14 cellular contexts compared by ENCODE assay signal in the genomic region with DNA sequence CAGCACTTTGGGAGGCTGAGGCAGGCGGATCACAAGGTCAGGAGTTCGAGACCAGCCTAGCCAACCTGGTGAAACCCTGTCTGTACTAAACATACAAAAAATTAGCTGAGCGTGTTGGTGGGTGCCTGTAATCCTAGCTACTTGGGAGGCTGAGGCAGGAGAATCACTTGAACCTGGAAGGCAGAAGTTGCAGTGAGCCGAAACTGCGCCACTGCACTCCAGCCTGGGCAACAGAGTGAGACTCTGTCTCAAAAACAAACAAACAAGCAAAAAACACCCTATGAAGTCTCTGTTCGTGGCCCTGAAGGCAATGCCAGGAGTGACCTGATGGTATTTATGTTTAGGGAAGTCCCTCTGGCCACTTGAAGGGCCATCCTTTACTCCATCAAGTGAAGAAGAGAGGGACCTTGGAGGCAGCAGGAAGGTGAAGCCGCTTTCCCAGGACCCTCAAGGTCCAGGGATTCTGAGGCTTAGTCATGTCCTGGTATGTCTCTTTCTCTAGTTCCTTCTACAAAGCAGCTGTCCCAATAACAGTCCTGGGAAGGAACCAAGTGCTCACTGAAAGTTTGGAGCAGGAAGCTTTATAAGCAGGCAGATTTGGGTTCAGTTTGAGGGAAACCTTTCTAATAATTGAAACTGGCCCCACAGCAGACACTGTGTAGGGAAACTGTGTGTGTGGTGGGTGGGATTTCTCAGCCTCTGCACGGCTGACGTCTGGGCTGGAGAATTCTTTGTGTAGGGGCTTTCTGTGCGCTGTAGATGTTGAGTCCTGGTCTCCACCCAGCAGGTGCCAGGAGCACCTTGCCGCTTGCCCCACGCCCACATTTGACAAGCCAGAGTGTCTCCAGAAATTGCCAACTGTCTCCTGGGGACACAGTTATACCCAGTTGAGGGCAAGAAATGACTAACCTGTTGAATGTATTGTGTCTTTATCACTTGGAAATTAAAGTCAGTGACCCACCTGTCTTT. TPM values are rescaled to one million over a fixed set of nuclear protein-coding genes. Genes with fewer than 3 reads are reported as not detected.
DNase-seq lines count a peak whose midpoint lies in the region; ATAC-seq and TF ChIP-seq lines count a peak whose summit lies in the region.
"Had no signal": no experiment of that assay in that cellular context is flagged by ENCODE, and none has a peak within 500 bp of the region (broad histone marks: within the 10 kb centered on the region; RNA-seq: fewer than 3 reads in every experiment).

No MANE protein-coding gene starts in this region.

- peaks cover 13% of the 10 kb centered on the region for H3K36me3 ChIP-seq in BLaER1
- no peaks in the 10 kb centered on the region for H3K36me3 ChIP-seq in H7 (replicated peaks; ENCODE audit: control insufficient read depth, insufficient read depth, low read length)
- H3K36me3 ChIP-seq in endodermal cell (ENCODE audit: control insufficient read depth, insufficient read depth, low read length), result no peaks in the 10 kb centered on the region
- H3K36me3 ChIP-seq: gastrocnemius medialis had no signal

- H3K9me3 Mint-ChIP-seq in endodermal cell, result peaks cover 4% of the 10 kb centered on the region
- peaks cover 0 to 11% (median 2%) of the 10 kb centered on the region in 9 donors for H3K9me3 Mint-ChIP-seq in naive thymus-derived CD8-positive, alpha-beta T cell

- DNase-seq in H7 (peak; percentile 24), endodermal cell (peak; percentile 10), NK-92 (lab: John Stamatoyannopoulos, UW; ENCODE audit: unreplicated experiment) (no peak), KBM-7 (no peak)
- no peak for DNase-seq in naive thymus-derived CD8-positive, alpha-beta T cell
- DNase-seq in activated CD4-positive, alpha-beta T cell treated with anti-CD3 and anti-CD28 coated beads for 48 hours, result no peak
- DNase-seq in stimulated activated CD4-positive, alpha-beta T cell treated with anti-CD3 and anti-CD28 coated beads, Interleukin-4, amount 100 ng/mL, for 24 hours, result no peak
- DNase-seq: amygdala, gastrocnemius medialis, NCI-H1092 treated with DMSO at 0.1 percent for 48 hours, NCI-H524, Right ventricle myocardium superior had no signal

- POLR2A ChIA-PET in naive thymus-derived CD8-positive, alpha-beta T cell (lab: Charles Lee), result no interaction called here

- H3K27me3 Mint-ChIP-seq in endodermal cell (ENCODE audit: insufficient read depth), result no peaks in the 10 kb centered on the region
- no peaks in the 10 kb centered on the region for H3K27me3 Mint-ChIP-seq in naive thymus-derived CD8-positive, alpha-beta T cell

- WGBS in endodermal cell (ENCODE audit: insufficient coverage in 1 of 2, insufficient read length in 1 of 2), 2 experiments, result 89% methylated on average over 8 to 12 of the region's 12 CpGs

- no peak overlapping the region for H3K4me3 ChIP-seq in BLaER1
- no peak overlapping the region for H3K4me3 ChIP-seq in H7 (ENCODE audit: insufficient read depth, low read depth, low read length)
- H3K4me3 ChIP-seq in endodermal cell (ENCODE audit: low read length), result no peak overlapping the region
- H3K4me3 ChIP-seq: gastrocnemius medialis had no signal

- peaks cover 79% of the 10 kb centered on the region for H4K20me1 ChIP-seq in BLaER1

- no peak overlapping the region for H3K4me3 Mint-ChIP-seq in endodermal cell
- peak overlapping the region in 1 of 10 donors; percentile 26 for H3K4me3 Mint-ChIP-seq in naive thymus-derived CD8-positive, alpha-beta T cell

- in situ Hi-C loops in KBM-7 (cut with MboI; ENCODE audit: low pct_unique_long_range_greater_than_20kb, low sequenced_read_pairs), result loop anchor here (25.0 kb wide), 1 partner anchor 98 kb away; no protein-coding TSS in a partner anchor

- no peaks in the 10 kb centered on the region for H3K27me3 ChIP-seq in BLaER1
- no peaks in the 10 kb centered on the region for H3K27me3 ChIP-seq in H7 (ENCODE audit: control insufficient read depth, insufficient read depth, low read length)
- no peaks in the 10 kb centered on the region for H3K27me3 ChIP-seq in endodermal cell (ENCODE audit: control insufficient read depth, insufficient read depth, low read length, poor library complexity, severe bottlenecking)
- H3K27me3 ChIP-seq: gastrocnemius medialis had no signal

- H3K27ac ChIP-seq in BLaER1 (peak overlapping the region; percentile 25), endodermal cell (ENCODE audit: low read depth, low read length) (peak overlapping the region; percentile 2)
- H3K27ac ChIP-seq: C4-2B, gastrocnemius medialis had no signal

- ATAC-seq in naive thymus-derived CD8-positive, alpha-beta T cell, result no peak

- H3K4me1 Mint-ChIP-seq in endodermal cell, result peaks cover 25% of the 10 kb centered on the region
- peaks cover 41 to 78% (median 64%) of the 10 kb centered on the region in 4 donors for H3K4me1 Mint-ChIP-seq in naive thymus-derived CD8-positive, alpha-beta T cell

- no peak for TF ChIP-seq CTCF in endodermal cell (conservative IDR thresholded peaks at IDR 0.05)

- H3K4me1 ChIP-seq in BLaER1 (peaks cover 76% of the 10 kb centered on the region), endodermal cell (ENCODE audit: control insufficient read depth, insufficient read depth, low read length) (peaks cover 3% of the 10 kb centered on the region)

- no peak overlapping the region for H3K27ac Mint-ChIP-seq in endodermal cell
- H3K27ac Mint-ChIP-seq in naive thymus-derived CD8-positive, alpha-beta T cell, result peak overlapping the region; percentile 30 to 90 (median 68)

- H3K9ac ChIP-seq in BLaER1, result peak overlapping the region; percentile 20
- H3K9ac ChIP-seq in endodermal cell (ENCODE audit: extremely low read depth, low read length, poor library complexity, severe bottlenecking), result no peak overlapping the region

- peak overlapping the region; percentile 71 for H3K4me2 ChIP-seq in BLaER1

- H3K9me3 ChIP-seq in BLaER1 (peaks cover 20% of the 10 kb centered on the region), endodermal cell (ENCODE audit: control insufficient read depth, low read length) (peaks cover 9% of the 10 kb centered on the region)
- H3K9me3 ChIP-seq: gastrocnemius medialis had no signal

- peaks cover 5% of the 10 kb centered on the region for H3K36me3 Mint-ChIP-seq in endodermal cell (ENCODE audit: low read depth)
- peaks cover 0 to 14% (median 7%) of the 10 kb centered on the region in 3 donors for H3K36me3 Mint-ChIP-seq in naive thymus-derived CD8-positive, alpha-beta T cell

RNA-seq across cellular contexts. Expression of a gene that starts 12.5 kb away (rescaled TPM):
- total RNA-seq in H7 (2014; rRNA removed; shearing (Covaris generic)), result 10.3 and 10.6 TPM in 2 replicates
- total RNA-seq in endodermal cell, result 10 to 100 TPM; 17.1 to 20.2 TPM
- 21.4 TPM for polyA plus RNA-seq in endodermal cell (2013, experiment 1 of 2)
- 21.7 TPM for polyA plus RNA-seq in endodermal cell (2013, experiment 2 of 2)
- 10 to 100 TPM; 35.2 to 35.5 TPM for total RNA-seq in naive thymus-derived CD8-positive, alpha-beta T cell
- polyA plus RNA-seq in naive thymus-derived CD8-positive, alpha-beta T cell, result 1 to 10 TPM in 2 of 3 donors, under 1 TPM in 1; 0.84 to 2.3 (median 1.3) TPM

Comparison
In these comparisons a context has a peak if more than half of its experiments do, and no peak if none do; other contexts are left out.
1. DNase-seq: peak in H7 (single experiment) and endodermal cell (single experiment); none in naive thymus-derived CD8-positive, alpha-beta T cell (0 of 10), NK-92 (single experiment), activated CD4-positive, alpha-beta T cell treated with anti-CD3 and anti-CD28 coated beads for 48 hours (single experiment), stimulated activated CD4-positive, alpha-beta T cell treated with anti-CD3 and anti-CD28 coated beads, Interleukin-4, amount 100 ng/mL, for 24 hours (single experiment) and KBM-7 (single experiment).